In the genomic region with DNA sequence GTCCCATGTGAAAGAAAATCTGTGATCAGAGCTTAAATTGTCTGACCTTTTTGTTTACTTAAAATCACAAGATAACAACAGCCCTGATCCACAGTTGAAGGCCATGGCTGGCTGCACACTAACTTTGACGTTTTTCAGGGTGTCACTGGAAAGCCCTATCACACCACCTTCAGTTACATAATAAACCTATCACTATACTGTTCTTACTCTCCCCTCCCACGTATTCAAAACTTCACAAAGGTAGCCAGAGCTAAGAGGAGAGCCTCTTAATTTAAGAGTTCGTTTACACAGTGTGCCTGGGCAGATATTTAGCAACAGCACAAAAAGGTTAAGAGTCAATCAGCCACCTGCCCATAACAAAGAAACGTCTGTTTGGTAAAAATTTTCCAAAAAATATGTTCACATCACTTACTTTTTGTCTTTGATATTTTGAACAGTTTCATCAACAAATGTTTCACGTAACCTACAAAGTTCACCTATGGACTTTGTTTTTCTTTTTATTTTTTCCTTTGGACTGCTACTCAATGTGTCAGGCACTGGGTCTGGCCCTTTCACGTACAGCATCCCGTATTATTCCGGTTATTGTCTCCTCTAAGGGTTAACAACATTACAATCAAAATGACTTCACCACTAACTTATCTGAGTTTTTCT, we compare ENCODE assay signal across 18 cellular contexts. TPM values are rescaled to one million over a fixed set of nuclear protein-coding genes. Genes with fewer than 3 reads are reported as not detected.
DNase-seq lines count a peak whose midpoint lies in the region; ATAC-seq lines count a peak whose summit lies in the region.
"Had no signal": no experiment of that assay in that cellular context is flagged by ENCODE, and none has a peak within 500 bp of the region (broad histone marks: within the 10 kb centered on the region; RNA-seq: fewer than 3 reads in every experiment).

No MANE protein-coding gene starts in this region.

- no peaks in the 10 kb centered on the region for H3K27me3 Mint-ChIP-seq in activated T-helper 17 cell treated with anti-CD3 and anti-CD28 coated beads, Interleukin-2, amount 50 U/mL, for 72 hours
- H3K27me3 Mint-ChIP-seq in memory B cell, result no peaks in the 10 kb centered on the region
- H3K27me3 Mint-ChIP-seq in effector memory CD8-positive, alpha-beta T cell, result no peaks in the 10 kb centered on the region
- H3K27me3 Mint-ChIP-seq: dendritic cell treated with granulocyte-macrophage colony-stimulating factor and Interleukin-4, amounts not matched to agents 40 ng/mL and 50 ng/mL, for 4 days; naive thymus-derived CD8-positive, alpha-beta T cell had no signal

- DNase-seq in NCI-H1092 treated with DMSO at 0.1 percent for 48 hours (lab: John Stamatoyannopoulos, UW) (peak; percentile 19), NCI-H1092 (lab: John Stamatoyannopoulos, UW) (no peak), HuH-7.5 (ENCODE audit: low spot score) (peak; percentile 11), memory B cell (ENCODE audit: low spot score in 2 of 2) (no peak), NCI-H2227 treated with DMSO at 0.1 percent for 48 hours (lab: John Stamatoyannopoulos, UW) (no peak), OCI-M1 (lab: John Stamatoyannopoulos, UW) (no peak)
- DNase-seq in effector memory CD8-positive, alpha-beta T cell, result no peak
- DNase-seq: activated CD4-positive, alpha-beta T cell treated with anti-CD3 and anti-CD28 coated beads, Interleukin-2, amount 50 U/mL, for 1 hour; esophagus squamous epithelium; heart right ventricle; HFFc6; KBM-7; naive thymus-derived CD8-positive, alpha-beta T cell; SHP77 had no signal

- peaks cover 14% of the 10 kb centered on the region for H3K4me1 Mint-ChIP-seq in activated T-helper 17 cell treated with anti-CD3 and anti-CD28 coated beads, Interleukin-2, amount 50 U/mL, for 72 hours
- H3K4me1 Mint-ChIP-seq in memory B cell, result peaks cover 5% of the 10 kb centered on the region
- peaks cover 9 to 30% of the 10 kb centered on the region in 2 donors for H3K4me1 Mint-ChIP-seq in effector memory CD8-positive, alpha-beta T cell (ENCODE audit: low read depth in 2 of 2)

- peak overlapping the region; percentile 44 for H3K27ac Mint-ChIP-seq in activated T-helper 17 cell treated with anti-CD3 and anti-CD28 coated beads, Interleukin-2, amount 50 U/mL, for 72 hours
- peak overlapping the region; percentile 24 for H3K27ac Mint-ChIP-seq in memory B cell
- H3K27ac Mint-ChIP-seq in effector memory CD8-positive, alpha-beta T cell, result no peak overlapping the region
- H3K27ac Mint-ChIP-seq: activated T-helper 2 cell treated with anti-CD3 and anti-CD28 coated beads, Interferon-gamma antibody, Interleukin-2, Interleukin-4, amounts not matched to agents 10 μg/mL and 5 μg/mL and 100 μg/mL, durations not matched to agents 14 hours and 24 hours and 36 hours; dendritic cell treated with granulocyte-macrophage colony-stimulating factor and Interleukin-4, amounts not matched to agents 40 ng/mL and 50 ng/mL, for 4 days; HFFc6; naive thymus-derived CD8-positive, alpha-beta T cell; T-helper 2 cell treated with Interferon-gamma antibody and Interleukin-4, amounts not matched to agents 5 μg/mL and 100 μg/mL, for 36 hours had no signal

- no peaks in the 10 kb centered on the region for H3K9me3 Mint-ChIP-seq in activated T-helper 17 cell treated with anti-CD3 and anti-CD28 coated beads, Interleukin-2, amount 50 U/mL, for 72 hours
- H3K9me3 Mint-ChIP-seq in memory B cell, result no peaks in the 10 kb centered on the region
- H3K9me3 Mint-ChIP-seq in effector memory CD8-positive, alpha-beta T cell, result no peaks in the 10 kb centered on the region
- H3K9me3 Mint-ChIP-seq: activated T-helper 2 cell treated with anti-CD3 and anti-CD28 coated beads, Interferon-gamma antibody, Interleukin-2, Interleukin-4, amounts not matched to agents 10 μg/mL and 5 μg/mL and 100 μg/mL, durations not matched to agents 14 hours and 24 hours and 36 hours; dendritic cell treated with granulocyte-macrophage colony-stimulating factor and Interleukin-4, amounts not matched to agents 40 ng/mL and 50 ng/mL, for 4 days; HFFc6; naive thymus-derived CD8-positive, alpha-beta T cell; T-helper 2 cell treated with Interferon-gamma antibody and Interleukin-4, amounts not matched to agents 5 μg/mL and 100 μg/mL, for 36 hours had no signal

- H3K4me3 Mint-ChIP-seq in activated T-helper 17 cell treated with anti-CD3 and anti-CD28 coated beads, Interleukin-2, amount 50 U/mL, for 72 hours, result no peak overlapping the region
- no peak overlapping the region for H3K4me3 Mint-ChIP-seq in memory B cell
- no peak overlapping the region for H3K4me3 Mint-ChIP-seq in effector memory CD8-positive, alpha-beta T cell
- H3K4me3 Mint-ChIP-seq: dendritic cell treated with granulocyte-macrophage colony-stimulating factor and Interleukin-4, amounts not matched to agents 40 ng/mL and 50 ng/mL, for 4 days; HFFc6; naive thymus-derived CD8-positive, alpha-beta T cell; T-helper 2 cell treated with Interferon-gamma antibody and Interleukin-4, amounts not matched to agents 5 μg/mL and 100 μg/mL, for 36 hours had no signal

- H3K36me3 Mint-ChIP-seq in activated T-helper 17 cell treated with anti-CD3 and anti-CD28 coated beads, Interleukin-2, amount 50 U/mL, for 72 hours (ENCODE audit: low read depth), result peaks cover 79% of the 10 kb centered on the region
- H3K36me3 Mint-ChIP-seq in memory B cell, result peaks cover 24% of the 10 kb centered on the region
- H3K36me3 Mint-ChIP-seq in effector memory CD8-positive, alpha-beta T cell (ENCODE audit: insufficient read depth), result peaks cover 50% of the 10 kb centered on the region

- peak; percentile 56 for ATAC-seq in activated T-helper 17 cell treated with anti-CD3 and anti-CD28 coated beads, Interleukin-2, amount 50 U/mL, for 72 hours (replicated peaks)
- ATAC-seq in memory B cell (ENCODE audit: low read depth), result no peak
- no peak for ATAC-seq in effector memory CD8-positive, alpha-beta T cell (replicated peaks)
- ATAC-seq: heart right ventricle; naive thymus-derived CD8-positive, alpha-beta T cell had no signal

RNA-seq across cellular contexts. Expression of a gene that starts 25.0 kb away (rescaled TPM):
- 10 to 100 TPM; 79.0 to 86.3 TPM for total RNA-seq in activated T-helper 17 cell treated with anti-CD3 and anti-CD28 coated beads, Interleukin-2, amount 50 U/mL, for 72 hours

Comparison
In these comparisons a context has a peak if more than half of its experiments do, and no peak if none do; other contexts are left out.
1. DNase-seq: peak in NCI-H1092 treated with DMSO at 0.1 percent for 48 hours (single experiment) and HuH-7.5 (single experiment); none in NCI-H1092 (single experiment), memory B cell (0 of 2), NCI-H2227 treated with DMSO at 0.1 percent for 48 hours (single experiment), effector memory CD8-positive, alpha-beta T cell (0 of 3) and OCI-M1 (single experiment).
2. H3K27ac Mint-ChIP-seq: peak in activated T-helper 17 cell treated with anti-CD3 and anti-CD28 coated beads, Interleukin-2, amount 50 U/mL, for 72 hours (single experiment) and memory B cell (single experiment); none in effector memory CD8-positive, alpha-beta T cell (0 of 2).